In genomic region chr22:45502215-45503070, GRCh38 we compare ENCODE assay signal across 8 cellular contexts. TPM values are rescaled to one million over a fixed set of nuclear protein-coding genes. Genes with fewer than 3 reads are reported as not detected.
DNase-seq lines count a peak whose midpoint lies in the region; ATAC-seq and TF ChIP-seq lines count a peak whose summit lies in the region.

A gene with protein sequence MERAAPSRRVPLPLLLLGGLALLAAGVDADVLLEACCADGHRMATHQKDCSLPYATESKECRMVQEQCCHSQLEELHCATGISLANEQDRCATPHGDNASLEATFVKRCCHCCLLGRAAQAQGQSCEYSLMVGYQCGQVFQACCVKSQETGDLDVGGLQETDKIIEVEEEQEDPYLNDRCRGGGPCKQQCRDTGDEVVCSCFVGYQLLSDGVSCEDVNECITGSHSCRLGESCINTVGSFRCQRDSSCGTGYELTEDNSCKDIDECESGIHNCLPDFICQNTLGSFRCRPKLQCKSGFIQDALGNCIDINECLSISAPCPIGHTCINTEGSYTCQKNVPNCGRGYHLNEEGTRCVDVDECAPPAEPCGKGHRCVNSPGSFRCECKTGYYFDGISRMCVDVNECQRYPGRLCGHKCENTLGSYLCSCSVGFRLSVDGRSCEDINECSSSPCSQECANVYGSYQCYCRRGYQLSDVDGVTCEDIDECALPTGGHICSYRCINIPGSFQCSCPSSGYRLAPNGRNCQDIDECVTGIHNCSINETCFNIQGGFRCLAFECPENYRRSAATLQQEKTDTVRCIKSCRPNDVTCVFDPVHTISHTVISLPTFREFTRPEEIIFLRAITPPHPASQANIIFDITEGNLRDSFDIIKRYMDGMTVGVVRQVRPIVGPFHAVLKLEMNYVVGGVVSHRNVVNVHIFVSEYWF (plus strand): TSS chr22:45502883. CDS start chr22:45502986, 103 bp downstream.

- peak; percentile 67 for DNase-seq in A673 (ENCODE audit: low spot score)
- DNase-seq in HFF-Myc (ENCODE audit: extremely low read depth, low read depth), result no peak
- no peak for DNase-seq in breast epithelium (ENCODE audit: low spot score in 2 of 2)
- peak in 1 of 2 donors; percentile 12 for DNase-seq in stimulated activated naive CD8-positive, alpha-beta T cell treated with anti-CD3 and anti-CD28 coated beads, Interleukin-15, amount 100 ng/mL, for 72 hours
- DNase-seq in HPDE6-E6E7 (ENCODE audit: extremely low spot score), result no peak
- no peak for DNase-seq in activated CD8-positive, alpha-beta memory T cell treated with anti-CD3 and anti-CD28 coated beads, Interleukin-2, amount 50 U/mL, for 48 hours

- H3K36me3 ChIP-seq in A673 (ENCODE audit: insufficient read depth, low read length, poor library complexity, severe bottlenecking), result no peaks in the 10 kb centered on the region
- H3K36me3 ChIP-seq in breast epithelium, result no peaks in the 10 kb centered on the region

- no peak within 1 kb of the TSS for H3K27ac Mint-ChIP-seq in stimulated activated naive CD8-positive, alpha-beta T cell treated with anti-CD3 and anti-CD28 coated beads, Interleukin-15, amount 100 ng/mL, for 72 hours

- peaks cover 29% of the 10 kb centered on the region for H3K4me1 Mint-ChIP-seq in stimulated activated naive CD8-positive, alpha-beta T cell treated with anti-CD3 and anti-CD28 coated beads, Interleukin-15, amount 100 ng/mL, for 72 hours

- peak; percentile 51 for ATAC-seq in stimulated activated naive CD8-positive, alpha-beta T cell treated with anti-CD3 and anti-CD28 coated beads, Interleukin-15, amount 100 ng/mL, for 72 hours
- ATAC-seq in HG03342 (IDR thresholded peaks at IDR 0.05; ENCODE audit: unreplicated experiment), result no peak

- TF ChIP-seq POLR2A in breast epithelium (IDR thresholded peaks at IDR 0.05), result no peak

- H3K4me3 Mint-ChIP-seq in stimulated activated naive CD8-positive, alpha-beta T cell treated with anti-CD3 and anti-CD28 coated beads, Interleukin-15, amount 100 ng/mL, for 72 hours, result peak within 1 kb of the TSS; percentile 32 to 41

- H3K4me1 ChIP-seq in A673 (ENCODE audit: insufficient read depth, low read length, poor library complexity, severe bottlenecking) (peaks cover 34% of the 10 kb centered on the region), breast epithelium (peaks cover 0 to 4% of the 10 kb centered on the region in 2 donors)

- TF ChIP-seq CTCF in A673 (conservative IDR thresholded peaks at IDR 0.05; ENCODE audit: low read depth, low read length) (peak; percentile 43), HFF-Myc (IDR thresholded peaks at IDR 0.05; ENCODE audit: low read depth, low read length, missing control alignments) (peak; percentile 26), breast epithelium (IDR thresholded peaks at IDR 0.05) (no peak)

- intact Hi-C loops in A673 (cut with micrococcal nuclease; ENCODE audit: unreplicated experiment), result no loop called here
- intact Hi-C loops in breast epithelium (cut with DNase I; ENCODE audit: low total_unique reads), result no loop called here

- H3K4me3 ChIP-seq in A673 (ENCODE audit: low read depth, low read length, poor library complexity, severe bottlenecking) (peak within 1 kb of the TSS; percentile 72), HFF-Myc (replicated peaks; ENCODE audit: low read depth, low read length) (peak within 1 kb of the TSS; percentile 100), breast epithelium (peak within 1 kb of the TSS; percentile 67 to 70 (median 70))

- CTCF ChIA-PET in A673 (lab: Charles Lee), result no interaction called here

- peak within 1 kb of the TSS; percentile 84 for H3K27ac ChIP-seq in A673 (ENCODE audit: low read depth, low read length, poor library complexity, severe bottlenecking)
- H3K27ac ChIP-seq in breast epithelium, result peak within 1 kb of the TSS; percentile 79 to 85
- H3K27ac ChIP-seq in layer of hippocampus (ENCODE audit: low read depth, low read length), result peak within 1 kb of the TSS; percentile 68

- H3K9me3 ChIP-seq in A673 (ENCODE audit: low read depth, low read length, poor library complexity, severe bottlenecking) (no peaks in the 10 kb centered on the region), breast epithelium (no peaks in the 10 kb centered on the region)

- POLR2A ChIA-PET in A673 (lab: Charles Lee; ENCODE audit: low non-redundant PET), result no interaction called here

- H3K27me3 Mint-ChIP-seq in stimulated activated naive CD8-positive, alpha-beta T cell treated with anti-CD3 and anti-CD28 coated beads, Interleukin-15, amount 100 ng/mL, for 72 hours, result peaks cover 84% of the 10 kb centered on the region

- H3K27me3 ChIP-seq in A673 (replicated peaks; ENCODE audit: insufficient read depth, low read depth, low read length, poor library complexity) (no peaks in the 10 kb centered on the region), breast epithelium (peaks cover 0 to 11% of the 10 kb centered on the region in 2 donors), layer of hippocampus (ENCODE audit: control insufficient read depth, insufficient read depth, low read length) (peaks cover 12% of the 10 kb centered on the region)

- BruUV-seq in A673 (replicated peaks; lab: Mats Ljungman, UMichigan), result no TSS peak

- no peaks in the 10 kb centered on the region for H3K9me3 Mint-ChIP-seq in stimulated activated naive CD8-positive, alpha-beta T cell treated with anti-CD3 and anti-CD28 coated beads, Interleukin-15, amount 100 ng/mL, for 72 hours

RNA-seq across cellular contexts. Expression of the gene that starts here (rescaled TPM):
- 96.4 and 117 TPM in 2 replicates for total RNA-seq in A673 (2021)
- total RNA-seq in breast epithelium, result 100 to 1,000 TPM; 115 to 293 (median 267) TPM

Comparison
In these comparisons a context has a peak if more than half of its experiments do, and no peak if none do; other contexts are left out.
1. CTCF ChIP-seq: peak in A673 (single experiment) and HFF-Myc (single experiment); none in breast epithelium (0 of 3).
2. Peak in every context shown above with its lines, with median percentiles within 50 percentile points of each other: H3K27ac ChIP-seq and H3K4me3 ChIP-seq.